ENCODE assay signal across 12 cellular contexts in genomic region chr15:78637776-78638435, GRCh38. TPM values are rescaled to one million over a fixed set of nuclear protein-coding genes. Genes with fewer than 3 reads are reported as not detected.
DNase-seq lines count a peak whose midpoint lies in the region; ATAC-seq lines count a peak whose summit lies in the region.
"Had no signal": no experiment of that assay in that cellular context is flagged by ENCODE, and none has a peak within 500 bp of the region (broad histone marks: within the 10 kb centered on the region; RNA-seq: fewer than 3 reads in every experiment).

No MANE protein-coding gene starts in this region.

- intact Hi-C loops in posterior vena cava (cut with DNase I): no loop called here

- DNase-seq in NCI-H2227 (lab: John Stamatoyannopoulos, UW; ENCODE audit: unreplicated experiment) (peak; percentile 3), NCI-H2227 treated with DMSO at 0.1 percent for 48 hours (lab: John Stamatoyannopoulos, UW) (no peak), NCI-H146 treated with DMSO at 0.1 percent for 48 hours (lab: John Stamatoyannopoulos, UW; ENCODE audit: unreplicated experiment) (peak; percentile 12), NCI-H82 treated with DMSO at 0.1 percent for 48 hours (lab: John Stamatoyannopoulos, UW; ENCODE audit: unreplicated experiment) (peak; percentile 57), posterior vena cava (ENCODE audit: low spot score) (peak; percentile 56), T-helper 9 cell (no peak), NOMO-1 treated with dmso at 0.1 percent for 144 hours (lab: John Stamatoyannopoulos, UW; ENCODE audit: unreplicated experiment) (no peak)
- DNase-seq: NCI-H2107 had no signal

- ATAC-seq in HG03139 (IDR thresholded peaks at IDR 0.05; ENCODE audit: unreplicated experiment): no peak

RNA-seq across cellular contexts. Expression of gene CHRNB4, which starts 3.1 kb away (rescaled TPM):
- not detected for total RNA-seq in posterior vena cava
- total RNA-seq: HepG2; MCF 10A; T-helper 2 cell treated with Interferon-gamma antibody and Interleukin-4, amounts not matched to agents 100 ng/mL and 5 ng/mL, for 36 hours had no signal

RNA-seq across cellular contexts. Expression of gene CHRNA3, which starts 17.1 kb away (rescaled TPM):
- total RNA-seq in posterior vena cava: not detected
- total RNA-seq: HepG2; MCF 10A; T-helper 2 cell treated with Interferon-gamma antibody and Interleukin-4, amounts not matched to agents 100 ng/mL and 5 ng/mL, for 36 hours had no signal

Comparison
In these comparisons a context has a peak if more than half of its experiments do, and no peak if none do; other contexts are left out.
1. DNase-seq: peak in NCI-H2227 (single experiment), NCI-H146 treated with DMSO at 0.1 percent for 48 hours (single experiment), NCI-H82 treated with DMSO at 0.1 percent for 48 hours (single experiment) and posterior vena cava (single experiment); none in NCI-H2227 treated with DMSO at 0.1 percent for 48 hours (single experiment), T-helper 9 cell (single experiment) and NOMO-1 treated with dmso at 0.1 percent for 144 hours (single experiment).